ENCODE assay signal across 14 cellular contexts in genomic region chr19:15381429-15381828, GRCh38. TPM values are rescaled to one million over a fixed set of nuclear protein-coding genes. Genes with fewer than 3 reads are reported as not detected.
DNase-seq lines count a peak whose midpoint lies in the region; ATAC-seq and TF ChIP-seq lines count a peak whose summit lies in the region.
"Had no signal": no experiment of that assay in that cellular context is flagged by ENCODE, and none has a peak within 500 bp of the region (broad histone marks: within the 10 kb centered on the region; RNA-seq: fewer than 3 reads in every experiment).

No MANE protein-coding gene starts in this region.

- BruUV-seq in Panc1 (replicated peaks; lab: Mats Ljungman, UMichigan), result no TSS peak

- H3K9me3 ChIP-seq in Panc1 (ENCODE audit: control insufficient read depth, insufficient read depth, low read depth, low read length), result no peaks in the 10 kb centered on the region
- H3K9me3 ChIP-seq in endodermal cell (ENCODE audit: control insufficient read depth, low read length), result no peaks in the 10 kb centered on the region
- H3K9me3 ChIP-seq in skeletal muscle satellite cell (replicated peaks; ENCODE audit: low read length), result no peaks in the 10 kb centered on the region
- H3K9me3 ChIP-seq: heart right ventricle, right atrium auricular region, SJSA1, tibial nerve had no signal

- peaks cover 12% of the 10 kb centered on the region for H3K36me3 Mint-ChIP-seq in activated CD8-positive, alpha-beta memory T cell treated with anti-CD3 and anti-CD28 coated beads, Interleukin-2, amount 10 ng/mL, durations not matched to agents 7 days and 5 days
- H3K36me3 Mint-ChIP-seq in endodermal cell (ENCODE audit: low read depth), result peaks cover 31% of the 10 kb centered on the region

- intact Hi-C loops in Panc1 (cut with micrococcal nuclease; ENCODE audit: unreplicated experiment), result no loop called here

- POLR2A ChIA-PET in Panc1 (lab: Charles Lee), result no interaction called here

- H3K4me3 Mint-ChIP-seq in activated CD8-positive, alpha-beta memory T cell treated with anti-CD3 and anti-CD28 coated beads, Interleukin-2, amount 10 ng/mL, durations not matched to agents 7 days and 5 days, result no peak overlapping the region
- no peak overlapping the region for H3K4me3 Mint-ChIP-seq in endodermal cell

- no peaks in the 10 kb centered on the region for H3K27me3 Mint-ChIP-seq in activated CD8-positive, alpha-beta memory T cell treated with anti-CD3 and anti-CD28 coated beads, Interleukin-2, amount 10 ng/mL, durations not matched to agents 7 days and 5 days
- H3K27me3 Mint-ChIP-seq in endodermal cell (ENCODE audit: insufficient read depth), result no peaks in the 10 kb centered on the region

- H3K27me3 ChIP-seq in Panc1 (ENCODE audit: control insufficient read depth, insufficient read depth, low read length) (no peaks in the 10 kb centered on the region), endodermal cell (ENCODE audit: control insufficient read depth, insufficient read depth, low read length, poor library complexity, severe bottlenecking) (no peaks in the 10 kb centered on the region), skeletal muscle satellite cell (ENCODE audit: control insufficient read depth, insufficient read depth, low read length) (no peaks in the 10 kb centered on the region)
- H3K27me3 ChIP-seq: heart right ventricle, right atrium auricular region, SJSA1, tibial nerve had no signal

- peaks cover 35% of the 10 kb centered on the region for H3K4me1 Mint-ChIP-seq in activated CD8-positive, alpha-beta memory T cell treated with anti-CD3 and anti-CD28 coated beads, Interleukin-2, amount 10 ng/mL, durations not matched to agents 7 days and 5 days
- H3K4me1 Mint-ChIP-seq in endodermal cell, result peaks cover 27% of the 10 kb centered on the region

- H3K36me3 ChIP-seq in Panc1 (ENCODE audit: control insufficient read depth, insufficient read depth, low read length), result no peaks in the 10 kb centered on the region; the same call in 1 of the 2 replicates
- peaks cover 28% of the 10 kb centered on the region for H3K36me3 ChIP-seq in endodermal cell (ENCODE audit: control insufficient read depth, insufficient read depth, low read length)
- peaks cover 10% of the 10 kb centered on the region for H3K36me3 ChIP-seq in skeletal muscle satellite cell (ENCODE audit: insufficient read depth, low read length)
- H3K36me3 ChIP-seq: tibial nerve had no signal

- peak overlapping the region; percentile 13 for H3K27ac Mint-ChIP-seq in activated CD8-positive, alpha-beta memory T cell treated with anti-CD3 and anti-CD28 coated beads, Interleukin-2, amount 10 ng/mL, durations not matched to agents 7 days and 5 days
- H3K27ac Mint-ChIP-seq in endodermal cell, result peak overlapping the region; percentile 72

- ATAC-seq in activated CD8-positive, alpha-beta memory T cell treated with anti-CD3 and anti-CD28 coated beads, Interleukin-2, amount 10 ng/mL, durations not matched to agents 7 days and 5 days, result no peak
- no peak for ATAC-seq in Panc1
- ATAC-seq: heart right ventricle had no signal

- WGBS in endodermal cell (ENCODE audit: insufficient coverage in 1 of 2, insufficient read length in 1 of 2), 2 experiments, result 97 to 100% methylated on average over 2 of the region's 2 CpGs

- H3K9me3 Mint-ChIP-seq in activated CD8-positive, alpha-beta memory T cell treated with anti-CD3 and anti-CD28 coated beads, Interleukin-2, amount 10 ng/mL, durations not matched to agents 7 days and 5 days (ENCODE audit: low read depth), result no peaks in the 10 kb centered on the region
- H3K9me3 Mint-ChIP-seq in endodermal cell, result no peaks in the 10 kb centered on the region

- TF ChIP-seq CTCF in Panc1 (IDR thresholded peaks at IDR 0.05) (no peak), endodermal cell (conservative IDR thresholded peaks at IDR 0.05) (no peak), foreskin fibroblast (IDR thresholded peaks at IDR 0.05; ENCODE audit: low read depth, low read length) (no peak)

- H3K4me1 ChIP-seq in Panc1 (ENCODE audit: control insufficient read depth, insufficient read depth, low read length) (peaks cover 19% of the 10 kb centered on the region), endodermal cell (ENCODE audit: control insufficient read depth, insufficient read depth, low read length) (no peaks in the 10 kb centered on the region), skeletal muscle satellite cell (ENCODE audit: control insufficient read depth, insufficient read depth, low read length) (peaks cover 29% of the 10 kb centered on the region)

- CTCF ChIA-PET in activated CD8-positive, alpha-beta memory T cell treated with anti-CD3 and anti-CD28 coated beads, Interleukin-2, amount 10 ng/mL, durations not matched to agents 7 days and 5 days (lab: Charles Lee), result no interaction called here
- CTCF ChIA-PET in Panc1 (lab: Charles Lee), result no interaction called here

- peak overlapping the region; percentile 77; the same call in 1 of the 2 replicates for H3K27ac ChIP-seq in Panc1 (ENCODE audit: low read length)
- no peak overlapping the region for H3K27ac ChIP-seq in endodermal cell (ENCODE audit: low read depth, low read length)
- H3K27ac ChIP-seq: right atrium auricular region, SJSA1 had no signal

- H3K9ac ChIP-seq in endodermal cell (ENCODE audit: extremely low read depth, low read length, poor library complexity, severe bottlenecking), result no peak overlapping the region
- peak overlapping the region; percentile 87 for H3K9ac ChIP-seq in skeletal muscle satellite cell (ENCODE audit: low read depth, low read length)

- no peak for DNase-seq in activated CD8-positive, alpha-beta memory T cell treated with anti-CD3 and anti-CD28 coated beads, Interleukin-2, amount 10 ng/mL, durations not matched to agents 7 days and 5 days
- no peak for DNase-seq in activated CD8-positive, alpha-beta memory T cell treated with anti-CD3 and anti-CD28 coated beads, Interleukin-2, amount 50 U/mL, for 4 hours
- no peak for DNase-seq in Panc1 (ENCODE audit: low read depth, low spot score)
- DNase-seq in endodermal cell, result no peak
- DNase-seq in stimulated activated CD4-positive, alpha-beta T cell treated with anti-CD3 and anti-CD28 coated beads, Interleukin-15, amount 100 ng/mL, for 24 hours, result no peak
- no peak for DNase-seq in foreskin fibroblast
- DNase-seq in KBM-7, result no peak
- DNase-seq: activated CD4-positive, alpha-beta T cell treated with anti-CD3 and anti-CD28 coated beads, Interleukin-2, amount 50 U/mL, for 1 hour; heart right ventricle; NCI-H524 had no signal

- in situ Hi-C loops in Panc1 (cut with HindIII; ENCODE audit: low pct_unique_long_range_greater_than_20kb, low sequenced_read_pairs) (no loop called here), KBM-7 (cut with MboI; ENCODE audit: low pct_unique_long_range_greater_than_20kb, low sequenced_read_pairs) (no loop called here)

- H3K4me3 ChIP-seq in Panc1 (ENCODE audit: low read depth in 2 of 2, low read length in 2 of 2), result no peak overlapping the region
- H3K4me3 ChIP-seq in endodermal cell (ENCODE audit: low read length), result peak overlapping the region; percentile 78
- no peak overlapping the region for H3K4me3 ChIP-seq in skeletal muscle satellite cell (ENCODE audit: low read length)
- H3K4me3 ChIP-seq in foreskin fibroblast (ENCODE audit: low read depth in 1 of 2, low read length in 2 of 2), result no peak overlapping the region
- H3K4me3 ChIP-seq: right atrium auricular region, SJSA1, tibial nerve had no signal

- H3K4me2 ChIP-seq in skeletal muscle satellite cell (ENCODE audit: low read length), result no peak overlapping the region

RNA-seq across cellular contexts. Expression of gene AKAP8, which starts 1.8 kb away (rescaled TPM):
- total RNA-seq in activated CD8-positive, alpha-beta memory T cell treated with anti-CD3 and anti-CD28 coated beads, Interleukin-2, amount 10 ng/mL, durations not matched to agents 7 days and 5 days, result 10 to 100 TPM; 55.6 to 59.0 TPM
- total RNA-seq in Panc1 (2021; ENCODE audit: unreplicated experiment), result 50.8 TPM
- 38.6 TPM for polyA plus RNA-seq in Panc1 (2012; ENCODE audit: insufficient read length)
- total RNA-seq in endodermal cell, result 10 to 100 TPM; 34.9 to 39.6 TPM
- polyA plus RNA-seq in endodermal cell (2013, experiment 1 of 2), result 20.5 TPM
- polyA plus RNA-seq in endodermal cell (2013, experiment 2 of 2), result 18.1 TPM
- total RNA-seq in skeletal muscle satellite cell (2012; rRNA removed), result 18.3 TPM in 2 replicates

RNA-seq across cellular contexts. Expression of gene AKAP8L, which starts 37.4 kb away (rescaled TPM):
- 100 to 1,000 TPM; 105 to 116 TPM for total RNA-seq in activated CD8-positive, alpha-beta memory T cell treated with anti-CD3 and anti-CD28 coated beads, Interleukin-2, amount 10 ng/mL, durations not matched to agents 7 days and 5 days
- total RNA-seq in Panc1 (2021; ENCODE audit: unreplicated experiment) (65.5 TPM), endodermal cell (100 to 1,000 TPM; 190 to 237 TPM)
- polyA plus RNA-seq in Panc1 (2012; ENCODE audit: insufficient read length), result 63.6 TPM
- polyA plus RNA-seq in endodermal cell (2013, experiment 1 of 2), result 160 TPM
- 124 TPM for polyA plus RNA-seq in endodermal cell (2013, experiment 2 of 2)
- total RNA-seq in skeletal muscle satellite cell (2012; rRNA removed), result 48.5 and 50.7 TPM in 2 replicates

RNA-seq across cellular contexts. Expression of gene BRD4, which starts 49.1 kb away (rescaled TPM):
- 100 to 1,000 TPM; 123 to 125 TPM for total RNA-seq in activated CD8-positive, alpha-beta memory T cell treated with anti-CD3 and anti-CD28 coated beads, Interleukin-2, amount 10 ng/mL, durations not matched to agents 7 days and 5 days
- total RNA-seq in Panc1 (2021; ENCODE audit: unreplicated experiment) (102 TPM), endodermal cell (100 to 1,000 TPM; 149 to 156 TPM)
- 75.9 TPM for polyA plus RNA-seq in Panc1 (2012; ENCODE audit: insufficient read length)
- 79.3 TPM for polyA plus RNA-seq in endodermal cell (2013, experiment 1 of 2)
- 80.9 TPM for polyA plus RNA-seq in endodermal cell (2013, experiment 2 of 2)
- total RNA-seq in skeletal muscle satellite cell (2012; rRNA removed), result 13.8 and 20.0 TPM in 2 replicates
